Comparison of ENCODE assay signal across 8 cellular contexts in the genomic region with DNA sequence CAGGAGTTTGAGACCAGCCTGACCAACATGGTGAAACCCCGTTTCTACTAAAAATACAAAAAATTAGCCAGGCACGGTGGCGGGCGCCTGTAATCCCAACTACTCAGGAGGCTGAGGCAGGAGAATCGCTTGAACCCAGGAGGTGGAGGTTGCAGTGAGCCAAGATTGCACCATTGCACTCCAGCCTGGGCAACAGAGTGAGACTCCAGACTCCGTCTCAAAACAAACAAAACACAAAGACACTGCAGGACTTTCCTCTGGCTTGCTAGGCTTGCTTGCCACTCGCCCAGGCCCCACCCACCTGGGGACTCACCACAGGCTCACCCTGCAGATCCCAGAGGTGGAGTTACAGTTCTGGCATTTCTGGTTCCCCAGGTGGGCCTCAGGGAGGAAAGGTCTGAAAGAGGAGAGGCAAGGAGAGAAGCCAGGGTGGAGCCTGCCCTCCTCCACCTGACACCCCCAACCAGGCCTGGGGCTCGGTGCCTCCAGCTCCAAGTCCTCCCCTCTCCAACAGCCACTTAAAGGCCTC.
DNase-seq lines count a peak whose midpoint lies in the region; ATAC-seq, FAIRE-seq and TF ChIP-seq lines count a peak whose summit lies in the region.
"Not testable (repeated sequence)": the region's sequence is repeated elsewhere in the genome, so short reads cannot be mapped to it uniquely, and the experiment has no call there.

No MANE protein-coding gene starts in this region.

- dilution Hi-C loops in keratinocyte (cut with MboI; ENCODE audit: extremely low pct_ligation_motif_present, low sequenced_read_pairs) = not testable (repeated sequence)

- in situ Hi-C loops in transverse colon (cut with MboI; ENCODE audit: low pct_ligation_motif_present in 1 of 4, low pct_unique_long_range_greater_than_20kb in 1 of 4, low sequenced_read_pairs in 3 of 4) = loop anchor here (10.0 to 25.0 kb wide), 3 partner anchors 130 to 398 kb away; a partner anchor contains a TSS

- ATAC-seq in WTC11 = not testable (repeated sequence)

- not testable (repeated sequence) for H3K9ac ChIP-seq in keratinocyte (ENCODE audit: control insufficient read depth, extremely low read depth, insufficient read depth, low read length); parathyroid adenoma

- H3K4me1 ChIP-seq in keratinocyte (ENCODE audit: control insufficient read depth, extremely low read depth, insufficient read depth, low read length) = peaks cover 48% of the 10 kb centered on the region
- peaks cover 59% of the 10 kb centered on the region for H3K4me1 ChIP-seq in parathyroid adenoma
- peaks cover 36 to 51% (median 44%) of the 10 kb centered on the region in 4 donors for H3K4me1 ChIP-seq in transverse colon

- not testable (repeated sequence) for TF ChIP-seq EP300 in transverse colon (IDR thresholded peaks at IDR 0.05; ENCODE audit: low read depth)

- H3K36me3 ChIP-seq in keratinocyte (ENCODE audit: control insufficient read depth in 2 of 2, extremely low read depth in 1 of 2, insufficient read depth in 2 of 2, low read length in 2 of 2); parathyroid adenoma (ENCODE audit: control insufficient read depth, insufficient read depth, low read length); transverse colon: not testable (repeated sequence)

- DNase-seq in DMS53 (lab: John Stamatoyannopoulos, UW) (peak; percentile 60), LoVo (ENCODE audit: low spot score) (peak; percentile 34), NCI-H69 (lab: John Stamatoyannopoulos, UW) (peak; percentile 59), transverse colon (peak; percentile 41)
- DNase-seq in WTC11 (ENCODE audit: low spot score); keratinocyte (ENCODE audit: low read depth, low spot score): not testable (repeated sequence)

- H3K4me2 ChIP-seq in keratinocyte (ENCODE audit: control insufficient read depth, extremely low read depth, insufficient read depth, low read depth, low read length) = peak overlapping the region; percentile 12
- not testable (repeated sequence) for H3K4me2 ChIP-seq in parathyroid adenoma (ENCODE audit: low read length)

- H3K4me1 Mint-ChIP-seq in WTC11 = peaks cover 46% of the 10 kb centered on the region
- peaks cover 52% of the 10 kb centered on the region for H3K4me1 Mint-ChIP-seq in dendritic cell treated with granulocyte-macrophage colony-stimulating factor and Interleukin-4, amounts not matched to agents 40 ng/mL and 50 ng/mL, for 4 days (ENCODE audit: low read depth)

- not testable (repeated sequence) for H3K9me3 ChIP-seq in keratinocyte (ENCODE audit: control insufficient read depth, low read depth, low read length); parathyroid adenoma (ENCODE audit: control insufficient read depth, low read length); transverse colon

- TF ChIP-seq POLR2A in transverse colon (IDR thresholded peaks at IDR 0.05) = not testable (repeated sequence)

- not testable (repeated sequence) for H3K4me3 Mint-ChIP-seq in WTC11; dendritic cell treated with granulocyte-macrophage colony-stimulating factor and Interleukin-4, amounts not matched to agents 40 ng/mL and 50 ng/mL, for 4 days

- H3K9me1 ChIP-seq in keratinocyte (ENCODE audit: control insufficient read depth, extremely low read depth, insufficient read depth, low read length) = not testable (repeated sequence)

- not testable (repeated sequence) for H3K9me3 Mint-ChIP-seq in WTC11; dendritic cell treated with granulocyte-macrophage colony-stimulating factor and Interleukin-4, amounts not matched to agents 40 ng/mL and 50 ng/mL, for 4 days

- not testable (repeated sequence) for H3K4me3 ChIP-seq in keratinocyte (ENCODE audit: control insufficient read depth in 2 of 3, extremely low read depth in 1 of 3, insufficient read depth in 2 of 3, low read depth in 1 of 3, low read length in 3 of 3); parathyroid adenoma (ENCODE audit: low read depth, low read length); transverse colon

- not testable (repeated sequence) for H3K79me2 ChIP-seq in keratinocyte (ENCODE audit: control insufficient read depth, insufficient read depth, low read length); parathyroid adenoma

- H3K27me3 ChIP-seq in keratinocyte (ENCODE audit: control insufficient read depth, extremely low read depth, insufficient read depth, low read length); parathyroid adenoma (ENCODE audit: control insufficient read depth, insufficient read depth, low read length); transverse colon: not testable (repeated sequence)

- POLR2A ChIA-PET in WTC11 (lab: Charles Lee) = interaction anchor here (0.6 to 2.0 kb wide), 3 partner anchors 41 to 207 kb away, joined by 4 to 7 read pairs (median 6); no protein-coding TSS in a partner anchor

- H3K27ac ChIP-seq in keratinocyte (ENCODE audit: control insufficient read depth, insufficient read depth, low read length) (peak overlapping the region; percentile 22), parathyroid adenoma (peak overlapping the region; percentile 100), transverse colon (peak overlapping the region in 1 of 4 donors; percentile 5)

- intact Hi-C loops in dendritic cell treated with granulocyte-macrophage colony-stimulating factor and Interleukin-4, amounts not matched to agents 40 ng/mL and 50 ng/mL, for 4 days (cut with micrococcal nuclease) = loop anchor here (10.0 kb wide), 1 partner anchor 110 kb away; a partner anchor contains a TSS
- intact Hi-C loops in transverse colon (cut with DNase I; ENCODE audit: low total_unique reads) = loop anchor here (5.0 kb wide), 3 partner anchors 113 to 138 kb away; a partner anchor contains a TSS

- TF ChIP-seq CTCF in WTC11 (IDR thresholded peaks at IDR 0.05); keratinocyte (optimal IDR thresholded peaks at IDR 0.05 in 1 of 3, IDR thresholded peaks at IDR 0.05 in 1 of 3, conservative IDR thresholded peaks at IDR 0.05 in 1 of 3; ENCODE audit: extremely low read depth in 1 of 3, insufficient read depth in 2 of 3, low read length in 3 of 3); parathyroid adenoma (IDR thresholded peaks at IDR 0.05); transverse colon (IDR thresholded peaks at IDR 0.05): not testable (repeated sequence)

- H2AFZ ChIP-seq in keratinocyte (ENCODE audit: control insufficient read depth, low read length) = peak overlapping the region; percentile 38
- peak overlapping the region; percentile 1 for H2AFZ ChIP-seq in parathyroid adenoma

- H3K36me3 Mint-ChIP-seq in WTC11; dendritic cell treated with granulocyte-macrophage colony-stimulating factor and Interleukin-4, amounts not matched to agents 40 ng/mL and 50 ng/mL, for 4 days (ENCODE audit: low read depth): not testable (repeated sequence)

- peak overlapping the region; percentile 17; the same call in 1 of the 2 replicates for H3K27ac Mint-ChIP-seq in WTC11
- H3K27ac Mint-ChIP-seq in dendritic cell treated with granulocyte-macrophage colony-stimulating factor and Interleukin-4, amounts not matched to agents 40 ng/mL and 50 ng/mL, for 4 days = peak overlapping the region; percentile 63

- not testable (repeated sequence) for FAIRE-seq in keratinocyte (lab: Jason Lieb, UNC)

- WGBS in transverse colon (ENCODE audit: low coverage in 1 of 2), 2 donors = 72% methylated on average over 8 of the region's 8 CpGs; no CpG with 5 or more reads in 1 of the 2 donors

- not testable (repeated sequence) for H4K20me1 ChIP-seq in keratinocyte (ENCODE audit: control insufficient read depth, extremely low read depth, insufficient read depth, low read length)

- CTCF ChIA-PET in WTC11 (lab: Charles Lee) = interaction anchor here (0.6 to 17.3 kb wide), 19 partner anchors 9 to 180 kb away, joined by 3 to 196 read pairs (median 12); no protein-coding TSS in a partner anchor

- not testable (repeated sequence) for H3K27me3 Mint-ChIP-seq in WTC11 (ENCODE audit: low read depth); dendritic cell treated with granulocyte-macrophage colony-stimulating factor and Interleukin-4, amounts not matched to agents 40 ng/mL and 50 ng/mL, for 4 days

TF ChIP-seq in WTC11, 78 proteins besides CTCF, POLR2A, EP300 and RAD21:
- peak; percentile 84 for TF ChIP-seq ZNF423 (CRISPR knock-in tag; IDR thresholded peaks at IDR 0.05)
- TF ChIP-seq ZNF121 (CRISPR knock-in tag; IDR thresholded peaks at IDR 0.05) = peak; percentile 88
